25 cellular contexts compared by ENCODE assay signal in genomic region chr12:92193063-92193462, GRCh38.
"Had no signal": no experiment of that assay in that cellular context is flagged by ENCODE, and none has a peak within 500 bp of the region (broad histone marks: within the 10 kb centered on the region; RNA-seq: fewer than 3 reads in every experiment).

No MANE protein-coding gene starts in this region.

- H3K9ac ChIP-seq: neural progenitor cell had no signal

- H3K4me3 Mint-ChIP-seq: activated CD4-positive, alpha-beta T cell treated with anti-CD3 and anti-CD28 coated beads, Interleukin-2, amount 10 ng/mL, durations not matched to agents 7 days and 5 days; effector memory CD8-positive, alpha-beta T cell; naive thymus-derived CD4-positive, alpha-beta T cell; neural progenitor cell; stimulated activated naive CD8-positive, alpha-beta T cell treated with anti-CD3 and anti-CD28 coated beads, Interleukin-15, amount 100 ng/mL, for 72 hours; T-helper 2 cell treated with Interferon-gamma antibody and Interleukin-4, amounts not matched to agents 5 μg/mL and 100 μg/mL, for 36 hours; type B pancreatic cell had no signal

- H3K27ac ChIP-seq: brain microvascular endothelial cell, esophagus muscularis mucosa, gastrocnemius medialis, psoas muscle, right atrium auricular region, testis, vagina, VCaP had no signal

- H3K4me2 ChIP-seq: neural progenitor cell had no signal

- DNase-seq: activated CD4-positive, alpha-beta T cell treated with anti-CD3 and anti-CD28 coated beads, Interleukin-2, amount 10 ng/mL, durations not matched to agents 7 days and 5 days; activated CD4-positive, CD25-positive, alpha-beta regulatory T cell treated with anti-CD3 and anti-CD28 coated beads, Interleukin-2, amount 50 U/mL, for 72 hours; activated T-cell treated with anti-CD3 and anti-CD28 coated beads, Interleukin-2, amount 50 U/mL, for 1 hour; aorta; brain microvascular endothelial cell; effector memory CD8-positive, alpha-beta T cell; gastrocnemius medialis; head of caudate nucleus; hypothalamus; left cardiac atrium; naive thymus-derived CD4-positive, alpha-beta T cell; psoas muscle; stimulated activated CD4-positive, alpha-beta T cell treated with anti-CD3 and anti-CD28 coated beads, Interleukin-4, amount 100 ng/mL, for 4 hours; stimulated activated naive CD8-positive, alpha-beta T cell treated with anti-CD3 and anti-CD28 coated beads, Interleukin-15, amount 100 ng/mL, for 72 hours; testis had no signal

- H3K36me3 ChIP-seq: brain microvascular endothelial cell, esophagus muscularis mucosa, gastrocnemius medialis, neural progenitor cell, right atrium auricular region, vagina had no signal

- H3K4me3 ChIP-seq: esophagus muscularis mucosa, gastrocnemius medialis, neural progenitor cell, psoas muscle, right atrium auricular region, testis, vagina had no signal

- H3K27ac Mint-ChIP-seq: activated CD4-positive, alpha-beta T cell treated with anti-CD3 and anti-CD28 coated beads, Interleukin-2, amount 10 ng/mL, durations not matched to agents 7 days and 5 days; activated naive CD4-positive, alpha-beta T cell treated with anti-CD3 and anti-CD28 coated beads, Interleukin-2, amount 50 U/mL, for 72 hours; effector memory CD8-positive, alpha-beta T cell; naive thymus-derived CD4-positive, alpha-beta T cell; neural progenitor cell; stimulated activated naive CD8-positive, alpha-beta T cell treated with anti-CD3 and anti-CD28 coated beads, Interleukin-15, amount 100 ng/mL, for 72 hours; T-helper 2 cell treated with Interferon-gamma antibody and Interleukin-4, amounts not matched to agents 5 μg/mL and 100 μg/mL, for 36 hours; type B pancreatic cell had no signal

- H3K9me3 ChIP-seq: esophagus muscularis mucosa, gastrocnemius medialis, psoas muscle, testis, vagina had no signal

- H3K9me3 Mint-ChIP-seq: effector memory CD8-positive, alpha-beta T cell had no signal

- H3K27me3 ChIP-seq: brain microvascular endothelial cell, esophagus muscularis mucosa, gastrocnemius medialis, neural progenitor cell, right atrium auricular region, testis, vagina had no signal

- H3K36me3 Mint-ChIP-seq: type B pancreatic cell had no signal

- H3K27me3 Mint-ChIP-seq: activated CD4-positive, alpha-beta T cell treated with anti-CD3 and anti-CD28 coated beads, Interleukin-2, amount 10 ng/mL, durations not matched to agents 7 days and 5 days; effector memory CD8-positive, alpha-beta T cell; naive thymus-derived CD4-positive, alpha-beta T cell; stimulated activated naive CD8-positive, alpha-beta T cell treated with anti-CD3 and anti-CD28 coated beads, Interleukin-15, amount 100 ng/mL, for 72 hours; type B pancreatic cell had no signal

- ATAC-seq: activated naive CD4-positive, alpha-beta T cell treated with anti-CD3 and anti-CD28 coated beads, Interleukin-2, amount 50 U/mL, for 72 hours; effector memory CD8-positive, alpha-beta T cell; gastrocnemius medialis; left cardiac atrium; naive thymus-derived CD4-positive, alpha-beta T cell; psoas muscle; stimulated activated naive CD8-positive, alpha-beta T cell treated with anti-CD3 and anti-CD28 coated beads, Interleukin-15, amount 100 ng/mL, for 72 hours had no signal

- H3K4me1 ChIP-seq: esophagus muscularis mucosa, gastrocnemius medialis, psoas muscle, right atrium auricular region, testis, vagina had no signal

- FAIRE-seq: colon, endothelial cell of umbilical vein had no signal
